ENCODE assay signal across 8 cellular contexts in genomic region chr17:81294512-81295030, GRCh38. TPM values are rescaled to one million over a fixed set of nuclear protein-coding genes. Genes with fewer than 3 reads are reported as not detected.
DNase-seq lines count a peak whose midpoint lies in the region; ATAC-seq and TF ChIP-seq lines count a peak whose summit lies in the region.

No MANE protein-coding gene starts in this region.

- peak overlapping the region; percentile 96 for H2AFZ ChIP-seq in DND-41 (ENCODE audit: low read depth, low read length)
- H2AFZ ChIP-seq in SK-N-SH (ENCODE audit: low read depth) = peak overlapping the region; percentile 99

- CTCF ChIA-PET in SK-N-SH (lab: Yijun Ruan, JAX) = interaction anchor here (0.9 to 5.1 kb wide), 15 partner anchors 11 to 306 kb away, joined by 3 to 58 read pairs (median 7); partner anchors contain the start of gene BAHCC1

- H3K9ac ChIP-seq in DND-41 (ENCODE audit: low read depth, low read length) (peak overlapping the region; percentile 95), SK-N-SH (peak overlapping the region; percentile 90), mucosa of stomach (ENCODE audit: low read length) (peak overlapping the region; percentile 87)

- H4K20me1 ChIP-seq in DND-41 (ENCODE audit: insufficient read depth, low read length) (peaks cover 16% of the 10 kb centered on the region), SK-N-SH (ENCODE audit: insufficient read depth) (peaks cover 26% of the 10 kb centered on the region)

- peak; percentile 25; the same call in 2 of the 3 replicates for ATAC-seq in DND-41 (ENCODE audit: insufficient read depth, low read depth)
- ATAC-seq in HG02642 (IDR thresholded peaks at IDR 0.05; ENCODE audit: poor library complexity, unreplicated experiment) = peak; percentile 29
- no peak for ATAC-seq in HG02623 (IDR thresholded peaks at IDR 0.05; ENCODE audit: unreplicated experiment)

- POLR2A ChIA-PET in SK-N-SH (lab: Yijun Ruan, JAX) = interaction anchor here (0.6 to 2.0 kb wide), 13 partner anchors 9 to 258 kb away, joined by 3 to 15 read pairs (median 4); partner anchors contain the start of genes FAAP100, NDUFAF8 and TEPSIN

- peak; percentile 41 for DNase-seq in DND-41
- DNase-seq in SK-N-SH = peak; percentile 74
- DNase-seq in effector memory CD4-positive, alpha-beta T cell = no peak
- DNase-seq in NCI-H345 treated with DMSO at 0.1 percent for 48 hours (lab: John Stamatoyannopoulos, UW; ENCODE audit: unreplicated experiment) = no peak
- no peak for DNase-seq in ureter (ENCODE audit: low spot score)

- no peak for TF ChIP-seq EP300 in SK-N-SH (IDR thresholded peaks at IDR 0.05; ENCODE audit: borderline replicate concordance in 1 of 2, low read depth in 1 of 2, low read length in 1 of 2)

- H3K36me3 ChIP-seq in DND-41 (ENCODE audit: insufficient read depth, low read length) (peaks cover 12% of the 10 kb centered on the region), SK-N-SH (replicated peaks in 1 of 2; ENCODE audit: control insufficient read depth in 1 of 2, insufficient read depth in 2 of 2, low read length in 1 of 2) (peaks cover 0 to 5% of the 10 kb centered on the region in 2 experiments), mucosa of stomach (ENCODE audit: control insufficient read depth, insufficient read depth, low read length) (no peaks in the 10 kb centered on the region)
- peaks cover 4% of the 10 kb centered on the region for H3K36me3 ChIP-seq in effector memory CD4-positive, alpha-beta T cell (ENCODE audit: control insufficient read depth, insufficient read depth, low read length)

- H3K27ac ChIP-seq in DND-41 (ENCODE audit: low read length) (peak overlapping the region; percentile 88), SK-N-SH (ENCODE audit: low read depth in 2 of 2, low read length in 1 of 2) (peak overlapping the region; percentile 77 to 87)
- peak overlapping the region; percentile 90 for H3K27ac ChIP-seq in effector memory CD4-positive, alpha-beta T cell (ENCODE audit: insufficient read depth, low read length, poor library complexity, severe bottlenecking)

- H3K4me2 ChIP-seq in DND-41 (ENCODE audit: insufficient read depth, low read length) (peak overlapping the region; percentile 95), SK-N-SH (peak overlapping the region; percentile 95)

- TF ChIP-seq CTCF in DND-41 (IDR thresholded peaks at IDR 0.05; ENCODE audit: borderline replicate concordance, extremely low read depth, low read length, poor library complexity, severe bottlenecking) (no peak), SK-N-SH (IDR thresholded peaks at IDR 0.05) (no peak)

- no peaks in the 10 kb centered on the region for H3K27me3 ChIP-seq in DND-41 (ENCODE audit: insufficient read depth, low read length, poor library complexity)
- no peaks in the 10 kb centered on the region for H3K27me3 ChIP-seq in SK-N-SH (ENCODE audit: insufficient read depth)
- no peaks in the 10 kb centered on the region for H3K27me3 ChIP-seq in effector memory CD4-positive, alpha-beta T cell (replicated peaks; ENCODE audit: control insufficient read depth, insufficient read depth, low read length, poor library complexity, severe bottlenecking)
- H3K27me3 ChIP-seq in mucosa of stomach (ENCODE audit: control insufficient read depth, insufficient read depth, low read length) = no peaks in the 10 kb centered on the region

- H3K4me1 ChIP-seq in DND-41 (ENCODE audit: insufficient read depth, low read length) (peaks cover 32% of the 10 kb centered on the region), SK-N-SH (ENCODE audit: control insufficient read depth in 1 of 2, insufficient read depth in 2 of 2, low read depth in 1 of 2, low read length in 1 of 2) (peaks cover 8 to 27% of the 10 kb centered on the region in 2 experiments; a peak in 2 of 4 replicates), mucosa of stomach (ENCODE audit: control insufficient read depth, insufficient read depth, low read length) (peaks cover 26% of the 10 kb centered on the region)
- H3K4me1 ChIP-seq in effector memory CD4-positive, alpha-beta T cell (ENCODE audit: control insufficient read depth, insufficient read depth, low read length, poor library complexity, severe bottlenecking) = peaks cover 5% of the 10 kb centered on the region

- H3K9me2 ChIP-seq in SK-N-SH = no peaks in the 10 kb centered on the region

- TF ChIP-seq RAD21 in SK-N-SH (IDR thresholded peaks at IDR 0.05; ENCODE audit: low read length) = no peak

- peaks cover 16% of the 10 kb centered on the region for H3F3A ChIP-seq in SK-N-SH (replicated peaks; ENCODE audit: insufficient read depth)

- H3K4me3 ChIP-seq in DND-41 (ENCODE audit: low read depth in 1 of 2, low read length in 2 of 2) = peak overlapping the region; percentile 91 to 93
- H3K4me3 ChIP-seq in SK-N-SH (ENCODE audit: low read depth in 2 of 2, low read length in 1 of 2) = peak overlapping the region; percentile 76 to 88
- H3K4me3 ChIP-seq in effector memory CD4-positive, alpha-beta T cell (ENCODE audit: insufficient read depth, low read depth, low read length, poor library complexity, severe bottlenecking) = peak overlapping the region; percentile 95
- peak overlapping the region; percentile 75 for H3K4me3 ChIP-seq in mucosa of stomach (ENCODE audit: low read length)

- H3K79me2 ChIP-seq in DND-41 (ENCODE audit: insufficient read depth, low read length) = peaks cover 56% of the 10 kb centered on the region
- peaks cover 64% of the 10 kb centered on the region for H3K79me2 ChIP-seq in SK-N-SH (ENCODE audit: insufficient read depth)

- 2% methylated on average over 24 of the region's 48 CpGs for WGBS in SK-N-SH (ENCODE audit: low lambda C conversion rate)

- H3K9me3 ChIP-seq in DND-41 (ENCODE audit: insufficient read depth, low read length, severe bottlenecking) (no peaks in the 10 kb centered on the region), SK-N-SH (no peaks in the 10 kb centered on the region), mucosa of stomach (ENCODE audit: control insufficient read depth, low read length) (no peaks in the 10 kb centered on the region)
- H3K9me3 ChIP-seq in effector memory CD4-positive, alpha-beta T cell (ENCODE audit: control insufficient read depth, low read length) = no peaks in the 10 kb centered on the region

TF ChIP-seq in SK-N-SH, 30 proteins besides CTCF, POLR2A, EP300 and RAD21:
- TF ChIP-seq TAF1 (IDR thresholded peaks at IDR 0.05; ENCODE audit: borderline replicate concordance, low read depth, low read length) (peak; percentile 33; the same call in 1 of the 2 replicates), SIN3A (IDR thresholded peaks at IDR 0.05; ENCODE audit: borderline replicate concordance, low read depth, low read length) (peak; percentile 53; the same call in 1 of the 2 replicates), ELF1 (IDR thresholded peaks at IDR 0.05) (no peak)

RNA-seq across cellular contexts. Expression of gene SLC38A10, which starts 0.5 kb away (rescaled TPM):
- polyA plus RNA-seq in SK-N-SH (2012; rRNA removed) = 64.3 and 82.2 TPM in 2 replicates
- polyA plus RNA-seq in SK-N-SH (2012; cell fraction: cytosol; rRNA removed) = 29.3 and 49.2 TPM in 2 replicates
- polyA plus RNA-seq in SK-N-SH (2012; cell fraction: nucleus; rRNA removed) = 190 and 211 TPM in 2 replicates
- 94.4 TPM for total RNA-seq in ureter

RNA-seq across cellular contexts. Expression of gene NDUFAF8, which starts 55.5 kb away (rescaled TPM):
- polyA plus RNA-seq in SK-N-SH (2012; rRNA removed) = 194 and 229 TPM in 2 replicates
- polyA plus RNA-seq in SK-N-SH (2012; cell fraction: cytosol; rRNA removed) = 230 and 349 TPM in 2 replicates
- 139 and 227 TPM in 2 replicates for polyA plus RNA-seq in SK-N-SH (2012; cell fraction: nucleus; rRNA removed)
- 52.9 TPM for total RNA-seq in ureter

RNA-seq across cellular contexts. Expression of gene TEPSIN, which starts 55.7 kb away (rescaled TPM):
- 35.3 and 36.1 TPM in 2 replicates for polyA plus RNA-seq in SK-N-SH (2012; rRNA removed)
- polyA plus RNA-seq in SK-N-SH (2012; cell fraction: cytosol; rRNA removed) = 4.6 and 9.6 TPM in 2 replicates
- polyA plus RNA-seq in SK-N-SH (2012; cell fraction: nucleus; rRNA removed) = 379 and 617 TPM in 2 replicates
- total RNA-seq in ureter = 37.1 TPM

Comparison
In these comparisons a context has a peak if more than half of its experiments do, and no peak if none do; other contexts are left out.
1. DNase-seq: peak in DND-41 (single experiment) and SK-N-SH (single experiment); none in effector memory CD4-positive, alpha-beta T cell (0 of 3), NCI-H345 treated with DMSO at 0.1 percent for 48 hours (single experiment) and ureter (single experiment).
2. Peak in every context shown above with its lines, with median percentiles within 50 percentile points of each other: H3K27ac ChIP-seq, H3K4me3 ChIP-seq and H3K9ac ChIP-seq.